8 cellular contexts compared by ENCODE assay signal in the genomic region with DNA sequence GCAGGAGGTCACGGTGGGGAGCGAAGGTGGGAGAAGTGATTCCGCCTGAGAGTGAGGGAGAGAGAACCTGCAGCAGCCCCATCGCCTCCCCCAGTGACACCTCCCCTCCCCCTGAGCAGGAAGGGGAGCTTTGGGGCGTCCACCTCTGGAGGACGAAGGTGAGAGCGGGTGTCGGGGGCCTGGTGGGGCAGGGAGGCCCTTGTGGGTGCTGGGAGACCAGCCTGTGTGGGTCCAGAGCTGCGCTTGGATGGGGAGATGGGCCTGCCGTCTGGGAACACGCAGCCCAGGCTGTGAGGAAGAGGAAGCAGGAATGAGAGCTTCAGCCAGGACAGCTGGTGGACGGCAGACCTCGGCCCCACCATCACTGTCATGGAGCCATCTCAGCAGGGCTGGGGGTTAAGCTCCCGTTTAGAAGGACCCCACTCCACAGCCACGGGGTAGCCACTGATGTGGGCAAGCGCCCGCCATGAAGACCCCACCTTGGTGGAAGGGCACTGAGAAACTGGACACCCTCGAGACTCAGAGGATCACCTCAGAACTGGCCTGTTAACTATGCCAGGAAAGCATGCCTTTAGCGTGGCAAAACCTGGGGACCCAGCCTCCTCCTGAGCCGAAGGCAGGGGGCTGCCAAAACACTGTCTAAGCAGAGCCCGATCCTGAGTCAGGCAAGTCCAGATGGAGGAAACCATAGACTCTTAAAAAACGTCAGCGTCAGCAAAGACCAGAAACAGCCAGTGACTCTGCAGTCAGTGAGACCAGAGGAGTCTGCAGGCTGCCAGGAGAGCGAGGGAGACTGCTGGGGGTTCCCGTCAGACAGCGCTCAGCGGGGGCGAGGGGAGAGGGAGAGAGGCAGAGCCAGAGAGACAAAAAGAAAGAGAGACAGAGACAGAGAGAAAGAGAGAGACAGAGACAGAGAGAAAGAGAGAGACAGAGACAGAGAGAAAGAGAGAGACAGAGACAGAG. TPM values are rescaled to one million over a fixed set of nuclear protein-coding genes. Genes with fewer than 3 reads are reported as not detected.
A peak's percentile ranks its signal among the peaks of the same experiment; 100 is the strongest.
DNase-seq lines count a peak whose midpoint lies in the region; ATAC-seq and TF ChIP-seq lines count a peak whose summit lies in the region.

No MANE protein-coding gene starts in this region.

- ATAC-seq in WTC11 (no peak), HG03460 (IDR thresholded peaks at IDR 0.05; ENCODE audit: unreplicated experiment) (no peak), HG03565 (IDR thresholded peaks at IDR 0.05; ENCODE audit: unreplicated experiment) (no peak)

- H3K4me3 ChIP-seq in fibroblast of the aortic adventitia (ENCODE audit: low read depth, low read length), result no peak overlapping the region

- peaks cover 17% of the 10 kb centered on the region for H3K4me1 Mint-ChIP-seq in WTC11

- no peaks in the 10 kb centered on the region for H3K36me3 Mint-ChIP-seq in WTC11

- H3K27ac Mint-ChIP-seq in WTC11, result no peak overlapping the region

- POLR2A ChIA-PET in WTC11 (lab: Charles Lee), result no interaction called here

- DNase-seq in GM04504 (ENCODE audit: low read depth) (peak; percentile 43), WTC11 (ENCODE audit: low spot score) (no peak), fibroblast of the aortic adventitia (ENCODE audit: low read depth) (peak; percentile 65), pons (ENCODE audit: low spot score) (peak; percentile 45), superior temporal gyrus (ENCODE audit: extremely low spot score) (no peak), SK-N-DZ (ENCODE audit: low spot score) (no peak)

- CTCF ChIA-PET in WTC11 (lab: Charles Lee), result no interaction called here

- TF ChIP-seq CTCF in WTC11 (IDR thresholded peaks at IDR 0.05) (no peak), fibroblast of the aortic adventitia (IDR thresholded peaks at IDR 0.05; ENCODE audit: insufficient read depth, low read length) (no peak)

- H3K27me3 Mint-ChIP-seq in WTC11 (ENCODE audit: low read depth), result peaks cover 25% of the 10 kb centered on the region

- H3K9me3 Mint-ChIP-seq in WTC11, result peaks cover 12% of the 10 kb centered on the region

- peak overlapping the region; percentile 63 for H3K4me3 Mint-ChIP-seq in WTC11

TF ChIP-seq in WTC11, 78 proteins besides CTCF, POLR2A, EP300 and RAD21 (continues in another document):
- TF ChIP-seq CREB1 (CRISPR knock-in tag; IDR thresholded peaks at IDR 0.05), result no peak
- TF ChIP-seq, protein P1, sequence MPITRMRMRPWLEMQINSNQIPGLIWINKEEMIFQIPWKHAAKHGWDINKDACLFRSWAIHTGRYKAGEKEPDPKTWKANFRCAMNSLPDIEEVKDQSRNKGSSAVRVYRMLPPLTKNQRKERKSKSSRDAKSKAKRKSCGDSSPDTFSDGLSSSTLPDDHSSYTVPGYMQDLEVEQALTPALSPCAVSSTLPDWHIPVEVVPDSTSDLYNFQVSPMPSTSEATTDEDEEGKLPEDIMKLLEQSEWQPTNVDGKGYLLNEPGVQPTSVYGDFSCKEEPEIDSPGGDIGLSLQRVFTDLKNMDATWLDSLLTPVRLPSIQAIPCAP (CRISPR knock-in tag; IDR thresholded peaks at IDR 0.05), result no peak
- TF ChIP-seq JAZF1 (CRISPR knock-in tag; IDR thresholded peaks at IDR 0.05), result no peak
- TF ChIP-seq, protein P2, sequence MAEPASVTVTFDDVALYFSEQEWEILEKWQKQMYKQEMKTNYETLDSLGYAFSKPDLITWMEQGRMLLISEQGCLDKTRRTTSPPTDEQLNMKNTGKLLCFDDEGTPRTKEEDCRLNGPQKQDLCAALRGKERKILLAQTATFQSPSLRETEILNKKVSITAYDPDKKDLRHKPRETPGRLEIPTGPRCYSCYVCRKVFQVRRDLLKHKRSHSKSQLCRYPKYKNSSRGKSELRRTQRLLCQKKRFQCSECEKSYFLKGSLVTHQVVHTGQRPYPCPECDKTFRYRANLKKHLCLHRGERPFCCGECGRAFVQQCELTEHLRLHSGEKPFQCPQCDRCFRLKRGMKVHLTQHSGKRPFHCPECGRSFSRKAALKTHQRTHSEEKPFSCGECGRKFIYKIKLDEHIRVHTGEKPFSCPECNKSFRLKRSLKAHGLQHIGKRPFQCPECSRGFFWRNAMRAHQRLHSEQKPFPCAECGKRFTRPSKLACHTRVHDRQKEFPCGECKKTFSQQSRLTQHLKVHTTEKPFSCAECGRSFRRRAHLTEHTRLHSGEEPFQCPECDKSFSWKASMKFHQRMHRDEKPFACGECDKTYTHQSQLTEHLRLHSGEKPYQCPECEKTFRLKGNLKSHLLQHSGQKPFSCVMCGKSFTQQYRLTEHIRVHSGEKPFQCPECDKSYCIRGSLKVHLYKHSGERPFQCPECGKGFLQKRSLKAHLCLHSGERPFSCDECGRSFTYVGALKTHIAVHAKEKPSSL (CRISPR knock-in tag; conservative IDR thresholded peaks at IDR 0.05), result no peak
- TF ChIP-seq ELF4 (CRISPR knock-in tag; IDR thresholded peaks at IDR 0.05; ENCODE audit: low read depth), result no peak
- TF ChIP-seq, protein P3, sequence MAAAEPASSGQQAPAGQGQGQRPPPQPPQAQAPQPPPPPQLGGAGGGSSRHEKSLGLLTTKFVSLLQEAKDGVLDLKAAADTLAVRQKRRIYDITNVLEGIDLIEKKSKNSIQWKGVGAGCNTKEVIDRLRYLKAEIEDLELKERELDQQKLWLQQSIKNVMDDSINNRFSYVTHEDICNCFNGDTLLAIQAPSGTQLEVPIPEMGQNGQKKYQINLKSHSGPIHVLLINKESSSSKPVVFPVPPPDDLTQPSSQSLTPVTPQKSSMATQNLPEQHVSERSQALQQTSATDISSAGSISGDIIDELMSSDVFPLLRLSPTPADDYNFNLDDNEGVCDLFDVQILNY (CRISPR knock-in tag; IDR thresholded peaks at IDR 0.05), result no peak
- TF ChIP-seq IRF2 (CRISPR knock-in tag; IDR thresholded peaks at IDR 0.05; ENCODE audit: borderline replicate concordance, low read depth), result no peak
- no peak for TF ChIP-seq ZNF671 (CRISPR knock-in tag; IDR thresholded peaks at IDR 0.05)
- TF ChIP-seq NR1H2 (CRISPR knock-in tag; IDR thresholded peaks at IDR 0.05), result no peak
- no peak for TF ChIP-seq FOXJ3 (CRISPR knock-in tag; IDR thresholded peaks at IDR 0.05; ENCODE audit: borderline replicate concordance)
- TF ChIP-seq, protein P4, sequence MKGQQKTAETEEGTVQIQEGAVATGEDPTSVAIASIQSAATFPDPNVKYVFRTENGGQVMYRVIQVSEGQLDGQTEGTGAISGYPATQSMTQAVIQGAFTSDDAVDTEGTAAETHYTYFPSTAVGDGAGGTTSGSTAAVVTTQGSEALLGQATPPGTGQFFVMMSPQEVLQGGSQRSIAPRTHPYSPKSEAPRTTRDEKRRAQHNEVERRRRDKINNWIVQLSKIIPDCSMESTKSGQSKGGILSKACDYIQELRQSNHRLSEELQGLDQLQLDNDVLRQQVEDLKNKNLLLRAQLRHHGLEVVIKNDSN (CRISPR knock-in tag; IDR thresholded peaks at IDR 0.05), result no peak
- TF ChIP-seq ZNF396 (CRISPR knock-in tag; IDR thresholded peaks at IDR 0.05; ENCODE audit: borderline replicate concordance), result no peak
- no peak for TF ChIP-seq ESRRA (CRISPR knock-in tag; IDR thresholded peaks at IDR 0.05; ENCODE audit: borderline replicate concordance)
- TF ChIP-seq ATF1 (CRISPR knock-in tag; IDR thresholded peaks at IDR 0.05), result no peak
- no peak for TF ChIP-seq NFYB (CRISPR knock-in tag; conservative IDR thresholded peaks at IDR 0.05; ENCODE audit: low read depth)
- TF ChIP-seq, protein P5, sequence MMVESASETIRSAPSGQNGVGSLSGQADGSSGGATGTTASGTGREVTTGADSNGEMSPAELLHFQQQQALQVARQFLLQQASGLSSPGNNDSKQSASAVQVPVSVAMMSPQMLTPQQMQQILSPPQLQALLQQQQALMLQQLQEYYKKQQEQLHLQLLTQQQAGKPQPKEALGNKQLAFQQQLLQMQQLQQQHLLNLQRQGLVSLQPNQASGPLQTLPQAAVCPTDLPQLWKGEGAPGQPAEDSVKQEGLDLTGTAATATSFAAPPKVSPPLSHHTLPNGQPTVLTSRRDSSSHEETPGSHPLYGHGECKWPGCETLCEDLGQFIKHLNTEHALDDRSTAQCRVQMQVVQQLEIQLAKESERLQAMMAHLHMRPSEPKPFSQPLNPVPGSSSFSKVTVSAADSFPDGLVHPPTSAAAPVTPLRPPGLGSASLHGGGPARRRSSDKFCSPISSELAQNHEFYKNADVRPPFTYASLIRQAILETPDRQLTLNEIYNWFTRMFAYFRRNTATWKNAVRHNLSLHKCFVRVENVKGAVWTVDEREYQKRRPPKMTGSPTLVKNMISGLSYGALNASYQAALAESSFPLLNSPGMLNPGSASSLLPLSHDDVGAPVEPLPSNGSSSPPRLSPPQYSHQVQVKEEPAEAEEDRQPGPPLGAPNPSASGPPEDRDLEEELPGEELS (CRISPR knock-in tag; IDR thresholded peaks at IDR 0.05), result no peak
- no peak for TF ChIP-seq KAT7 (CRISPR knock-in tag; IDR thresholded peaks at IDR 0.05; ENCODE audit: borderline replicate concordance)

RNA-seq across cellular contexts. Expression of a gene that starts 6.4 kb away (rescaled TPM):
- total RNA-seq in WTC11 (2021) (not detected in 3 replicates), fibroblast of the aortic adventitia (ENCODE audit: low replicate concordance) (not detected in 2 replicates)
- 0.07 TPM in 1 of 2 replicates, not detected in the other for polyA plus RNA-seq in SK-N-DZ (2014; cell fraction: cytosol; rRNA removed)
- not detected in 2 replicates for polyA plus RNA-seq in SK-N-DZ (2014; cell fraction: nucleus; rRNA removed)

RNA-seq across cellular contexts. Expression of a gene that starts 29.4 kb away (rescaled TPM):
- total RNA-seq in WTC11 (2021) (0.87 to 2.8 TPM (median 2.6 TPM) in 3 replicates), fibroblast of the aortic adventitia (ENCODE audit: low replicate concordance) (2.7 and 12.6 TPM in 2 replicates)
- 0.47 and 0.54 TPM in 2 replicates for polyA plus RNA-seq in SK-N-DZ (2014; cell fraction: cytosol; rRNA removed)
- polyA plus RNA-seq in SK-N-DZ (2014; cell fraction: nucleus; rRNA removed), result 0.13 TPM in 1 of 2 replicates, not detected in the other

RNA-seq across cellular contexts. Expression of a gene that starts 46.4 kb away (rescaled TPM):
- 0.26 to 1.5 TPM (median 1.3 TPM) in 3 replicates for total RNA-seq in WTC11 (2021)
- under 0.01 TPM in 1 of 2 replicates, not detected in the other for total RNA-seq in fibroblast of the aortic adventitia (ENCODE audit: low replicate concordance)
- polyA plus RNA-seq in SK-N-DZ (2014; cell fraction: cytosol; rRNA removed), result 0.39 TPM in 1 of 2 replicates, not detected in the other
- polyA plus RNA-seq in SK-N-DZ (2014; cell fraction: nucleus; rRNA removed), result 0.07 and 0.43 TPM in 2 replicates

RNA-seq across cellular contexts. Expression of a gene that starts 56.4 kb away (rescaled TPM):
- 64.9 to 69.4 TPM (median 68.5 TPM) in 3 replicates for total RNA-seq in WTC11 (2021)
- 55.0 and 77.4 TPM in 2 replicates for total RNA-seq in fibroblast of the aortic adventitia (ENCODE audit: low replicate concordance)
- 88.9 and 89.9 TPM in 2 replicates for polyA plus RNA-seq in SK-N-DZ (2014; cell fraction: cytosol; rRNA removed)
- polyA plus RNA-seq in SK-N-DZ (2014; cell fraction: nucleus; rRNA removed), result 160 and 166 TPM in 2 replicates

RNA-seq across cellular contexts. Expression of a gene that starts 57.4 kb away (rescaled TPM):
- total RNA-seq in WTC11 (2021) (97.4 to 100 TPM (median 99.9 TPM) in 3 replicates), fibroblast of the aortic adventitia (ENCODE audit: low replicate concordance) (58.1 and 114 TPM in 2 replicates)
- polyA plus RNA-seq in SK-N-DZ (2014; cell fraction: cytosol; rRNA removed), result 68.6 and 84.7 TPM in 2 replicates
- 77.7 and 99.6 TPM in 2 replicates for polyA plus RNA-seq in SK-N-DZ (2014; cell fraction: nucleus; rRNA removed)

Comparison
In these comparisons a context has a peak if more than half of its experiments do, and no peak if none do; other contexts are left out.
1. DNase-seq: peak in GM04504 (single experiment), fibroblast of the aortic adventitia (single experiment) and pons (single experiment); none in WTC11 (single experiment), superior temporal gyrus (single experiment) and SK-N-DZ (single experiment).